In the genomic region with DNA sequence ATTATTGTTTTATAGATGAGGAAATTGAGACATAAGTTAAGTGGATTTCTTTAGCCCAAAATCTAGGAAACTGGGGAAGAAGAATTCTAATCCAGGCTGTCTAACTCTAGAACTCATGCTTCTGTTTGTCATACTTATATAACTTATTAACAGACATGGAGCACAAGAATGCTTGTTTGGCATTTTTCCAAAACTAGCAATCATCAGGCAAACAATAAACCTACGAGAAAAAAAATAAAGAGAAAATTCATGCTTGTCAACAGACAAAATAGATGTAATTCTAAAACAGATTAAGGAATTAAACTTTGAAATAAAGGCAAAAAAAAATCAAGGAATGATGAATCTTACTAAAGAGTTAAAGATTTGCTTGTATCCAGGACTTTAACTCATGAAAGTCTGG, we compare ENCODE assay signal across 28 cellular contexts.
DNase-seq lines count a peak whose midpoint lies in the region; TF ChIP-seq lines count a peak whose summit lies in the region.
"Had no signal": no experiment of that assay in that cellular context is flagged by ENCODE, and none has a peak within 500 bp of the region (broad histone marks: within the 10 kb centered on the region; RNA-seq: fewer than 3 reads in every experiment).

No MANE protein-coding gene starts in this region.

- TF ChIP-seq CTCF in choroid plexus epithelial cell (conservative IDR thresholded peaks at IDR 0.05; ENCODE audit: low read depth, low read length) (no peak), coronary artery (IDR thresholded peaks at IDR 0.05) (no peak)

- no peak overlapping the region for H3K4me3 ChIP-seq in choroid plexus epithelial cell (ENCODE audit: low read depth, low read length)
- no peak overlapping the region for H3K4me3 ChIP-seq in coronary artery
- H3K4me3 ChIP-seq: gastrocnemius medialis, SJCRH30, tibial artery had no signal

- H3K27ac ChIP-seq in coronary artery = no peak overlapping the region
- H3K27ac ChIP-seq: gastrocnemius medialis, neutrophil, SJCRH30, tibial artery, WERI-Rb-1 had no signal

- in situ Hi-C loops in ACHN (cut with HindIII; ENCODE audit: low pct_ligation_motif_present, low pct_unique_long_range_greater_than_20kb, low sequenced_read_pairs) = no loop called here

- DNase-seq in ACHN (peak; percentile 89), LoVo (ENCODE audit: low spot score) (peak; percentile 12), choroid plexus epithelial cell (ENCODE audit: low read depth) (peak; percentile 9), kidney glomerular epithelial cell (lab: John Stamatoyannopoulos, UW) (peak; percentile 64), coronary artery (ENCODE audit: low spot score) (no peak), DMS153 treated with DMSO at 0.1 percent for 48 hours (lab: John Stamatoyannopoulos, UW; ENCODE audit: unreplicated experiment) (no peak), NCI-H526 (lab: John Stamatoyannopoulos, UW) (no peak), head of caudate nucleus (no peak)
- DNase-seq: activated CD4-positive, alpha-beta T cell treated with anti-CD3 and anti-CD28 coated beads for 4 hours; activated CD8-positive, alpha-beta memory T cell treated with anti-CD3 and anti-CD28 coated beads for 24 hours; activated T-cell treated with anti-CD3 and anti-CD28 coated beads for 4 hours; anterior cingulate cortex; caudate nucleus; CD4-positive, alpha-beta memory T cell; DMS 273 treated with DMSO at 0.1 percent for 48 hours; gastrocnemius medialis; hippocampal formation; NCI-H146; NCI-H2107; NCI-H446; NCI-H82; SJCRH30; stimulated activated CD4-positive, alpha-beta T cell treated with anti-CD3 and anti-CD28 coated beads, Interleukin-4, amount 100 ng/mL, for 24 hours; SW 1271; T-helper 9 cell; tibial artery; WERI-Rb-1 had no signal

- intact Hi-C loops in head of caudate nucleus (cut with DNase I) = no loop called here

Comparison
In these comparisons a context has a peak if more than half of its experiments do, and no peak if none do; other contexts are left out.
1. DNase-seq: peak in ACHN (single experiment), LoVo (single experiment), choroid plexus epithelial cell (single experiment) and kidney glomerular epithelial cell (single experiment); none in coronary artery (single experiment), DMS153 treated with DMSO at 0.1 percent for 48 hours (single experiment), NCI-H526 (0 of 2) and head of caudate nucleus (0 of 42).